ENCODE assay signal across 9 cellular contexts in the genomic region with DNA sequence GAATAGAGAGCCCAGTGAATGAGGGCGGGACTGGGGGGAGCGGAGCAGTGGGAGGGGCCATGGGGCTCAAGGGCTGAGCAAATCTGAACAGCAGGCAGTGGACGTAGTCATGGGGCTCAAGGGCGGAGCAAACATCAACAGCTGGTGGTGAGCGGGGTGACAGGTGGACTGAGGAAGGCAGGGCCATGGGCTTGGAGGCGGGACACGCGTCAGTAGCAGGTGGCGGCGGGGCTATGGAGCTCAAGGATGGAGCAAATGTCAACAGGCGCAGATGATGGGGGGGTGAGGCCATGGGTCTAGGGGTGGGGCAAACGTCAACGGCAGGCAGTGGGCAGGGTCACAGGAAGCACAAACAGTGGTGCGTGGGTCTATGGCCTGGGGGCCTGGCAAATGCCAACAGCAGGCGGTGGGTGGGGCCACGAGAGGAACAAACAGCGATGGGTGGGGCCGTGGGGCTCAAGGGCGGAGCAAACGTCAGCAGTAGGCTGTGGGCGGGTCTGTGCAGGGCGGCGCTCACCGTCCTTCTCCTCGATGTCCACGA. TPM values are rescaled to one million over a fixed set of nuclear protein-coding genes. Genes with fewer than 3 reads are reported as not detected.
DNase-seq lines count a peak whose midpoint lies in the region; ATAC-seq and TF ChIP-seq lines count a peak whose summit lies in the region.
"Not testable (repeated sequence)": the region's sequence is repeated elsewhere in the genome, so short reads cannot be mapped to it uniquely, and the experiment has no call there.
"Had no signal": no experiment of that assay in that cellular context is flagged by ENCODE, and none has a peak within 500 bp of the region (broad histone marks: within the 10 kb centered on the region; RNA-seq: fewer than 3 reads in every experiment).

No MANE protein-coding gene starts in this region.

- not testable (repeated sequence) for H3K36me3 Mint-ChIP-seq in naive thymus-derived CD8-positive, alpha-beta T cell

- not testable (repeated sequence) for H3K9me2 ChIP-seq in PC-9 (ENCODE audit: insufficient read depth)

- H2AFZ ChIP-seq in PC-9: not testable (repeated sequence)

- H3K9me3 Mint-ChIP-seq in naive thymus-derived CD8-positive, alpha-beta T cell: not testable (repeated sequence)

- intact Hi-C loops in PC-9 (cut with micrococcal nuclease; ENCODE audit: unreplicated experiment); stomach (cut with DNase I; ENCODE audit: low total_unique reads): not testable (repeated sequence)

- H3K9me3 ChIP-seq in PC-9 (ENCODE audit: insufficient read depth, low read depth); stomach: not testable (repeated sequence)

- not testable (repeated sequence) for H3K27ac ChIP-seq in PC-9
- peak overlapping the region in 1 of 5 donors; percentile 72 for H3K27ac ChIP-seq in stomach

- CTCF ChIA-PET in PC-9 (lab: Charles Lee): not testable (repeated sequence)

- not testable (repeated sequence) for H3K4me3 Mint-ChIP-seq in naive thymus-derived CD8-positive, alpha-beta T cell

- TF ChIP-seq POLR2A in stomach (IDR thresholded peaks at IDR 0.05): not testable (repeated sequence)

- H3K27me3 Mint-ChIP-seq in naive thymus-derived CD8-positive, alpha-beta T cell: not testable (repeated sequence)

- not testable (repeated sequence) for TF ChIP-seq EP300 in stomach (IDR thresholded peaks at IDR 0.05)

- DNase-seq in PC-9 (peak in 1 of 2 experiments; percentile 93), stomach (peak; percentile 72)
- peak; percentile 41 for DNase-seq in activated CD8-positive, alpha-beta memory T cell treated with anti-CD3 and anti-CD28 coated beads, Interleukin-2, amount 50 U/mL, for 4 hours
- peak; percentile 15 to 80 (median 59) for DNase-seq in naive thymus-derived CD8-positive, alpha-beta T cell

- not testable (repeated sequence) for BruUV-seq in PC-9 (replicated peaks; lab: Mats Ljungman, UMichigan)

- not testable (repeated sequence) for TF ChIP-seq CTCF in PC-9 (conservative IDR thresholded peaks at IDR 0.05); stomach (IDR thresholded peaks at IDR 0.05)

- ATAC-seq in GM18517 (IDR thresholded peaks at IDR 0.05; ENCODE audit: unreplicated experiment) (peak; percentile 37), GM21515 (IDR thresholded peaks at IDR 0.05; ENCODE audit: unreplicated experiment) (peak; percentile 56), HG02981 (IDR thresholded peaks at IDR 0.05; ENCODE audit: unreplicated experiment) (peak; percentile 51), esophagus mucosa (peak; percentile 75)
- peak; percentile 62 to 74 for ATAC-seq in naive thymus-derived CD8-positive, alpha-beta T cell

- H4K20me1 ChIP-seq in PC-9 (ENCODE audit: insufficient read depth): not testable (repeated sequence)

- H3K4me1 Mint-ChIP-seq in naive thymus-derived CD8-positive, alpha-beta T cell: not testable (repeated sequence)

- not testable (repeated sequence) for H3K27ac Mint-ChIP-seq in naive thymus-derived CD8-positive, alpha-beta T cell

- H3K79me2 ChIP-seq in PC-9 (ENCODE audit: low read depth): not testable (repeated sequence)

- H3K4me3 ChIP-seq in PC-9, stomach: not testable (repeated sequence)

- 6 to 36% (median 12%) methylated on average over 6 to 9 of the region's 26 CpGs for WGBS in stomach, 5 donors

- not testable (repeated sequence) for H3K36me3 ChIP-seq in PC-9 (ENCODE audit: low read depth); stomach

- not testable (repeated sequence) for H3F3A ChIP-seq in PC-9 (ENCODE audit: insufficient read depth, low read depth)

- POLR2A ChIA-PET in PC-9 (lab: Charles Lee; ENCODE audit: unreplicated experiment); naive thymus-derived CD8-positive, alpha-beta T cell (lab: Charles Lee): not testable (repeated sequence)

- not testable (repeated sequence) for H3K27me3 ChIP-seq in PC-9 (ENCODE audit: insufficient read depth, low read depth); stomach

- not testable (repeated sequence) for H3K4me1 ChIP-seq in PC-9 (replicated peaks; ENCODE audit: insufficient read depth); stomach

- H3K4me2 ChIP-seq in PC-9: 0 out of 2 replicates have a peak overlapping the region, but pooled peaks have one; percentile 46

RNA-seq across cellular contexts. Expression of a gene that starts 20.2 kb away (rescaled TPM):
- total RNA-seq in PC-9 (2021) (51.1 and 54.0 TPM in 2 replicates), esophagus mucosa (13.8 TPM), stomach (10 to 100 TPM; 13.8 to 84.3 (median 33.8) TPM)
- total RNA-seq in naive thymus-derived CD8-positive, alpha-beta T cell: 100 to 1,000 TPM; 104 to 119 TPM
- polyA plus RNA-seq in naive thymus-derived CD8-positive, alpha-beta T cell: 10 to 100 TPM; 27.7 to 48.4 (median 34.6) TPM
- polyA plus RNA-seq in stomach: 10 to 100 TPM in 2 of 3 donors, 1 to 10 TPM in 1; 6.9 to 40.8 (median 33.0) TPM

RNA-seq across cellular contexts. Expression of a gene that starts 24.0 kb away (rescaled TPM):
- 25.5 and 44.7 TPM in 2 replicates for total RNA-seq in PC-9 (2021)
- 13.2 TPM for total RNA-seq in esophagus mucosa
- total RNA-seq in naive thymus-derived CD8-positive, alpha-beta T cell: 10 to 100 TPM; 60.9 to 65.1 TPM
- 10 to 100 TPM; 14.2 to 32.6 (median 23.4) TPM for polyA plus RNA-seq in naive thymus-derived CD8-positive, alpha-beta T cell
- total RNA-seq in stomach: 10 to 100 TPM in 4 of 5 donors, 1 to 10 TPM in 1; 7.6 to 57.2 (median 17.4) TPM
- 10 to 100 TPM; 11.5 to 17.4 (median 13.1) TPM for polyA plus RNA-seq in stomach

RNA-seq across cellular contexts. Expression of a gene that starts 41.5 kb away (rescaled TPM):
- total RNA-seq in PC-9 (2021) (not detected in 2 replicates), esophagus mucosa (not detected), stomach (not detected)
- total RNA-seq in naive thymus-derived CD8-positive, alpha-beta T cell: 1 to 10 TPM in 1 of 2 experiments, under 1 TPM in 1; 0.41 to 1.0 TPM
- under 1 TPM; 0.22 to 0.58 (median 0.37) TPM for polyA plus RNA-seq in naive thymus-derived CD8-positive, alpha-beta T cell
- polyA plus RNA-seq in stomach: not detected
- total RNA-seq: occipital lobe had no signal

RNA-seq across cellular contexts. Expression of a gene that starts 49.1 kb away (rescaled TPM):
- total RNA-seq in PC-9 (2021) (24.3 and 36.8 TPM in 2 replicates), esophagus mucosa (88.8 TPM), stomach (10 to 100 TPM in 3 of 5 donors, under 1 TPM in 1, not detected in 1; 0.89 to 37.3 (median 11.3) TPM)
- 10 to 100 TPM; 53.0 to 53.6 TPM for total RNA-seq in naive thymus-derived CD8-positive, alpha-beta T cell
- polyA plus RNA-seq in naive thymus-derived CD8-positive, alpha-beta T cell: 1 to 10 TPM in 2 of 3 donors, under 1 TPM in 1; 0.44 to 3.0 (median 1.1) TPM
- 10 to 100 TPM in 1 of 3 donors, not detected in 2; 15.5 TPM for polyA plus RNA-seq in stomach

RNA-seq across cellular contexts. Expression of a gene that starts 50.0 kb away (rescaled TPM):
- 39.8 and 52.0 TPM in 2 replicates for total RNA-seq in PC-9 (2021)
- total RNA-seq in esophagus mucosa: 304 TPM
- 10 to 100 TPM; 72.8 to 77.3 TPM for total RNA-seq in naive thymus-derived CD8-positive, alpha-beta T cell
- polyA plus RNA-seq in naive thymus-derived CD8-positive, alpha-beta T cell: 10 to 100 TPM; 22.4 to 32.6 (median 31.2) TPM
- 10 to 100 TPM in 3 of 5 donors, 1 to 10 TPM in 2; 5.5 to 28.3 (median 20.4) TPM for total RNA-seq in stomach
- polyA plus RNA-seq in stomach: 10 to 100 TPM; 20.2 to 80.7 (median 29.0) TPM
